Comparison of ENCODE assay signal across 1 cellular context in genomic region chr2:74290066-74290465, GRCh38.
TF ChIP-seq lines count a peak whose summit lies in the region.

No MANE protein-coding gene starts in this region.

TF ChIP-seq in HepG2, 621 proteins besides CTCF, POLR2A, EP300 and RAD21 (continued from another document):
- TF ChIP-seq MZF1 (CRISPR knock-in tag; IDR thresholded peaks at IDR 0.05; ENCODE audit: borderline replicate concordance) (no peak), MYNN (CRISPR knock-in tag; IDR thresholded peaks at IDR 0.05; ENCODE audit: low read depth) (no peak), ARID2 (CRISPR knock-in tag; IDR thresholded peaks at IDR 0.05; ENCODE audit: borderline replicate concordance) (no peak), SMAD3 (CRISPR knock-in tag; IDR thresholded peaks at IDR 0.05) (no peak), KDM1A (CRISPR knock-in tag; IDR thresholded peaks at IDR 0.05) (no peak), NR2F2 (IDR thresholded peaks at IDR 0.05; ENCODE audit: borderline replicate concordance, low read depth) (no peak), ONECUT2 (CRISPR knock-in tag; IDR thresholded peaks at IDR 0.05) (no peak), KAT7 (CRISPR knock-in tag; IDR thresholded peaks at IDR 0.05; ENCODE audit: borderline replicate concordance) (no peak), ETV6 (CRISPR knock-in tag; conservative IDR thresholded peaks at IDR 0.05) (no peak), NFE2L2 (IDR thresholded peaks at IDR 0.05; ENCODE audit: low read length) (no peak), IKZF4 (CRISPR knock-in tag; IDR thresholded peaks at IDR 0.05; ENCODE audit: borderline replicate concordance, low read depth, not compliant biosample characterization) (no peak), MLLT10 (CRISPR knock-in tag; IDR thresholded peaks at IDR 0.05) (no peak), ATF4 (CRISPR knock-in tag; IDR thresholded peaks at IDR 0.05) (no peak), PRDM10 (CRISPR knock-in tag; IDR thresholded peaks at IDR 0.05; ENCODE audit: low read depth) (no peak), ZNF510 (CRISPR knock-in tag; IDR thresholded peaks at IDR 0.05; ENCODE audit: low read depth) (no peak), TCF7L2 (IDR thresholded peaks at IDR 0.05; ENCODE audit: low read depth, low read length) (no peak)
- TF ChIP-seq, protein P1, sequence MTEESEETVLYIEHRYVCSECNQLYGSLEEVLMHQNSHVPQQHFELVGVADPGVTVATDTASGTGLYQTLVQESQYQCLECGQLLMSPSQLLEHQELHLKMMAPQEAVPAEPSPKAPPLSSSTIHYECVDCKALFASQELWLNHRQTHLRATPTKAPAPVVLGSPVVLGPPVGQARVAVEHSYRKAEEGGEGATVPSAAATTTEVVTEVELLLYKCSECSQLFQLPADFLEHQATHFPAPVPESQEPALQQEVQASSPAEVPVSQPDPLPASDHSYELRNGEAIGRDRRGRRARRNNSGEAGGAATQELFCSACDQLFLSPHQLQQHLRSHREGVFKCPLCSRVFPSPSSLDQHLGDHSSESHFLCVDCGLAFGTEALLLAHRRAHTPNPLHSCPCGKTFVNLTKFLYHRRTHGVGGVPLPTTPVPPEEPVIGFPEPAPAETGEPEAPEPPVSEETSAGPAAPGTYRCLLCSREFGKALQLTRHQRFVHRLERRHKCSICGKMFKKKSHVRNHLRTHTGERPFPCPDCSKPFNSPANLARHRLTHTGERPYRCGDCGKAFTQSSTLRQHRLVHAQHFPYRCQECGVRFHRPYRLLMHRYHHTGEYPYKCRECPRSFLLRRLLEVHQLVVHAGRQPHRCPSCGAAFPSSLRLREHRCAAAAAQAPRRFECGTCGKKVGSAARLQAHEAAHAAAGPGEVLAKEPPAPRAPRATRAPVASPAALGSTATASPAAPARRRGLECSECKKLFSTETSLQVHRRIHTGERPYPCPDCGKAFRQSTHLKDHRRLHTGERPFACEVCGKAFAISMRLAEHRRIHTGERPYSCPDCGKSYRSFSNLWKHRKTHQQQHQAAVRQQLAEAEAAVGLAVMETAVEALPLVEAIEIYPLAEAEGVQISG (CRISPR knock-in tag; IDR thresholded peaks at IDR 0.05): no peak
